In the genomic region with DNA sequence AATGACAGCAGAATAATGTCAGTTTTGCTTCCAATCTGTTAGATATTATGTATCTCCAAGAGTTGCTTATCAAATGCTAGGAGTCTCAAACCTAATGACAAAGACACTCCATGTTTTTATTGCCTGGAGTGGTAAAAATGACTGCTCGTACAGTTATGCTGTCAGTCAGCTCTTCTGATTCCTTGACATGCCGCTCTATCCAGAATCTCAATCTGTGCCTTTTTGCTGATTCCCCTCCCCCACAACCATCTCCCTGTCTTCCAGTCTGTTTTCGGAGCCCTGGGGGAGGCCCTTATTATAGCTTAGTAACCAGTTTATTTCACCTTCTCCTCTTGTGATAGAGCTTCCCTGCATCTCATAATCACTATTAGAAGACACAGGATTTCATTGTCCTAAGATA, we compare ENCODE assay signal across 17 cellular contexts. TPM values are rescaled to one million over a fixed set of nuclear protein-coding genes. Genes with fewer than 3 reads are reported as not detected.
DNase-seq lines count a peak whose midpoint lies in the region; ATAC-seq and TF ChIP-seq lines count a peak whose summit lies in the region.
"Had no signal": no experiment of that assay in that cellular context is flagged by ENCODE, and none has a peak within 500 bp of the region (broad histone marks: within the 10 kb centered on the region; RNA-seq: fewer than 3 reads in every experiment).

No MANE protein-coding gene starts in this region.

- H3K9me3 Mint-ChIP-seq in activated T-cell treated with anti-CD3 and anti-CD28 coated beads, Interleukin-2, amount 50 U/mL, for 24 hours = no peaks in the 10 kb centered on the region
- H3K9me3 Mint-ChIP-seq: activated CD4-positive, alpha-beta memory T cell treated with anti-CD3 and anti-CD28 coated beads for 36 hours had no signal

- in situ Hi-C loops in transverse colon (cut with MboI; ENCODE audit: low pct_ligation_motif_present in 1 of 4, low pct_unique_long_range_greater_than_20kb in 1 of 4, low sequenced_read_pairs in 3 of 4) = loop anchor here in 1 of 4 donors (25.0 kb wide), 1 partner anchor 153 kb away; no protein-coding TSS in a partner anchor

- WGBS in psoas muscle, 3 donors = 57 to 72% (median 68%) methylated on average over 3 of the region's 3 CpGs
- 69 to 87% methylated on average over 3 of the region's 3 CpGs for WGBS in transverse colon (ENCODE audit: low coverage in 1 of 2), 2 donors

- peak overlapping the region; percentile 13 for H3K4me3 Mint-ChIP-seq in activated T-cell treated with anti-CD3 and anti-CD28 coated beads, Interleukin-2, amount 50 U/mL, for 24 hours
- H3K4me3 Mint-ChIP-seq: activated CD4-positive, alpha-beta memory T cell treated with anti-CD3 and anti-CD28 coated beads for 36 hours had no signal

- no peak for ATAC-seq in psoas muscle
- ATAC-seq in GM21528 (IDR thresholded peaks at IDR 0.05; ENCODE audit: low FRiP score, unreplicated experiment) = no peak

- H3K4me3 ChIP-seq in psoas muscle = peak overlapping the region; percentile 27
- H3K4me3 ChIP-seq in transverse colon = no peak overlapping the region

- H3K27me3 Mint-ChIP-seq in activated T-cell treated with anti-CD3 and anti-CD28 coated beads, Interleukin-2, amount 50 U/mL, for 24 hours = peaks cover 13% of the 10 kb centered on the region

- no peaks in the 10 kb centered on the region for H3K27me3 ChIP-seq in psoas muscle (ENCODE audit: insufficient read depth in 3 of 3, low read length in 2 of 3)
- peaks cover 8% of the 10 kb centered on the region for H3K27me3 ChIP-seq in transverse colon

- H3K27ac ChIP-seq in caudate nucleus (ENCODE audit: low read depth, low read length) = peak overlapping the region; percentile 74
- H3K27ac ChIP-seq in psoas muscle = peak overlapping the region; percentile 99
- H3K27ac ChIP-seq in transverse colon = no peak overlapping the region
- H3K27ac ChIP-seq: RWPE1 had no signal

- H3K36me3 ChIP-seq in psoas muscle (ENCODE audit: insufficient read depth in 1 of 2, low read depth in 1 of 2) (no peaks in the 10 kb centered on the region), transverse colon (no peaks in the 10 kb centered on the region)

- H3K36me3 Mint-ChIP-seq in activated T-cell treated with anti-CD3 and anti-CD28 coated beads, Interleukin-2, amount 50 U/mL, for 24 hours (ENCODE audit: low read depth) = peaks cover 18% of the 10 kb centered on the region
- H3K36me3 Mint-ChIP-seq: naive B cell had no signal

- POLR2A ChIA-PET in HEK293T (lab: Yijun Ruan, JAX) = interaction anchor here (0.9 kb wide), 1 partner anchor 75 kb away, joined by 3 read pairs; the partner anchor contains the start of gene TSEN2

- no peak for TF ChIP-seq POLR2A in transverse colon (IDR thresholded peaks at IDR 0.05)

- TF ChIP-seq EP300 in transverse colon (IDR thresholded peaks at IDR 0.05; ENCODE audit: low read depth) = no peak

- H3K4me1 ChIP-seq in psoas muscle (peaks cover 64% of the 10 kb centered on the region), transverse colon (peaks cover 13 to 33% (median 27%) of the 10 kb centered on the region in 4 donors)

- intact Hi-C loops in psoas muscle (cut with DNase I) = no loop called here
- intact Hi-C loops in transverse colon (cut with DNase I; ENCODE audit: low total_unique reads) = no loop called here

- H3K27ac Mint-ChIP-seq in activated T-cell treated with anti-CD3 and anti-CD28 coated beads, Interleukin-2, amount 50 U/mL, for 24 hours = peak overlapping the region; percentile 91

- no peak for DNase-seq in activated T-cell treated with anti-CD3 and anti-CD28 coated beads, Interleukin-2, amount 50 U/mL, for 24 hours
- DNase-seq in activated T-cell treated with anti-CD3 and anti-CD28 coated beads for 4 hours (no peak), HEK293T (ENCODE audit: extremely low spot score) (no peak), caudate nucleus (lab: John Stamatoyannopoulos, UW) (peak in 4 of 61 donors; percentile 12 to 42 (median 30)), psoas muscle (no peak), transverse colon (no peak)
- DNase-seq in stimulated activated CD4-positive, alpha-beta T cell treated with anti-CD3 and anti-CD28 coated beads, Interleukin-2, amount 100 ng/mL, for 48 hours = no peak
- DNase-seq: activated CD4-positive, alpha-beta memory T cell treated with anti-CD3 and anti-CD28 coated beads for 36 hours; erythroblast; naive B cell; NCI-H1417 treated with DMSO at 0.1 percent for 48 hours; stimulated activated CD4-positive, alpha-beta T cell treated with anti-CD3 and anti-CD28 coated beads, Interleukin-12 subunit alpha, Interleukin-12 subunit beta, amount 100 ng/mL, for 4 hours; T-helper 9 cell had no signal

- CTCF ChIA-PET in HEK293T (lab: Yijun Ruan, JAX) = no interaction called here

- no peaks in the 10 kb centered on the region for H3K9me3 ChIP-seq in psoas muscle
- H3K9me3 ChIP-seq in transverse colon = no peaks in the 10 kb centered on the region

- no peak for TF ChIP-seq CTCF in psoas muscle (IDR thresholded peaks at IDR 0.05)
- TF ChIP-seq CTCF in transverse colon (IDR thresholded peaks at IDR 0.05) = no peak

- H3K4me1 Mint-ChIP-seq in activated T-cell treated with anti-CD3 and anti-CD28 coated beads, Interleukin-2, amount 50 U/mL, for 24 hours (ENCODE audit: low read depth) = peaks cover 65% of the 10 kb centered on the region

TF ChIP-seq in HEK293T, 16 proteins besides CTCF, POLR2A, EP300 and RAD21:
- no peak for TF ChIP-seq FOXK2 (IDR thresholded peaks at IDR 0.05)
- TF ChIP-seq PKNOX1 (IDR thresholded peaks at IDR 0.05) = peak; percentile 82
- TF ChIP-seq ELF4 (IDR thresholded peaks at IDR 0.05) = no peak
- no peak for TF ChIP-seq LEF1 (IDR thresholded peaks at IDR 0.05; ENCODE audit: borderline replicate concordance)

RNA-seq across cellular contexts. Expression of gene MKRN2, which starts 2.6 kb away (rescaled TPM):
- total RNA-seq in psoas muscle (10 to 100 TPM; 17.2 to 35.5 (median 23.6) TPM), transverse colon (10 to 100 TPM; 22.9 to 30.6 (median 25.4) TPM)
- polyA plus RNA-seq in psoas muscle = 10 to 100 TPM; 17.5 to 21.2 (median 18.6) TPM

RNA-seq across cellular contexts. Expression of gene MKRN2OS, which starts 14.2 kb away (rescaled TPM):
- total RNA-seq in psoas muscle (1 to 10 TPM in 1 of 4 donors, under 1 TPM in 1, not detected in 2; 0.93 to 1.5 TPM), transverse colon (1 to 10 TPM in 2 of 4 donors, not detected in 2; 3.8 to 9.7 TPM)
- under 1 TPM; 0.16 to 0.48 (median 0.38) TPM for polyA plus RNA-seq in psoas muscle
- total RNA-seq: activated CD4-positive, alpha-beta memory T cell treated with anti-CD3 and anti-CD28 coated beads for 36 hours; NCI-H460 had no signal
- polyA plus RNA-seq: AG04450 had no signal

Comparison
In these comparisons a context has a peak if more than half of its experiments do, and no peak if none do; other contexts are left out.
1. H3K27ac ChIP-seq: peak in caudate nucleus (single experiment) and psoas muscle (single experiment); none in transverse colon (0 of 4).